Comparison of ENCODE assay signal across 31 cellular contexts in the genomic region with DNA sequence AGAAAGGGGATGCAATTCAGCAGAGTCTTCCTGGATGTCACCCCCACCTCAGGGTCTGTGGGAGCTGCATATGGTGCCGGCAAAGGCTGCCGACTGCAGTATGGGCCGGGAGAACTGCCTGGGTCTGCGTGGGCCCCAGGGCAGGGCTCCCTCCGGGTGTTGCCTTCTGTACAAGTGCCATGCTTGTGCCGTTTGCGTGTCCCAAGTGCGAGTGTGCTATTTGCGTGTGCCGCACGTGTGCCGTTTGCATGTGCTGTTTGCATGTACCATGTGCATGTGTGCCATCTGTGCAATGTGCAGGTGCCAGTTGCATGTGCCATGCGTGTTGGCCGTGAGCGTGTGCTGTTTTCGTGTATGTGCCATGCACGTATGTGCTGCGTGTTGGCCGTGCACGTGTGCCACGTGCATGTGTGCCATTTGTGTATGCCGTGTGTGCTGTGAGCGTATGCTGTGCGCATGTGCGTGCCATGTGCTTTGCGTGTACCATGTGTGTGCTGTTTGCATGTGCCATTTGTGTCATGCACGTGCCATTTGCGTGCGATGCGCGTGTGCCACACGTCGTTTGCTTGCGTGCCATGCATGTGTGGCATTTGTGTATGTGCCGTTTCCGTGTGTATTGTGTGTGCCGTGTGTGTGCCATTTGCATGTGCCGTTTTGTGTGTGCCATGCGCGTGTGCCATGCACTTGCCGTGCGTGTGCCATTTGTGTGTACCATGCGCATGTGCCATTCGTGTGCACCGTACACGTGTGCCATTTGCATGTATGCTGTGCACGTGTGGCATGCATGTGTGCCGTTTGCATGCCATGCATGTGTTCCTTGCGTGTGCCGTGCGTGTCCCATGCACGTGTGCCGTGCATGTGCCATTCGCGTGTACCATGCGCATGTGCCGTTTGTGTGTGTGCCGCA. TPM values are rescaled to one million over a fixed set of nuclear protein-coding genes. Genes with fewer than 3 reads are reported as not detected.
DNase-seq lines count a peak whose midpoint lies in the region; ATAC-seq and TF ChIP-seq lines count a peak whose summit lies in the region.
"Had no signal": no experiment of that assay in that cellular context is flagged by ENCODE, and none has a peak within 500 bp of the region (broad histone marks: within the 10 kb centered on the region; RNA-seq: fewer than 3 reads in every experiment).

No MANE protein-coding gene starts in this region.

- peaks cover 51% of the 10 kb centered on the region for H3K4me1 ChIP-seq in mesenchymal stem cell (ENCODE audit: control insufficient read depth, insufficient read depth, low read depth, low read length)

- H3K4me2 ChIP-seq in mesenchymal stem cell (ENCODE audit: low read length, poor library complexity, severe bottlenecking): no peak overlapping the region

- no peak overlapping the region for H2BK15ac ChIP-seq in mesenchymal stem cell (ENCODE audit: low read depth, poor library complexity, severe bottlenecking)

- no peak overlapping the region for H3K4ac ChIP-seq in mesenchymal stem cell (ENCODE audit: low read depth in 1 of 2, low read length in 2 of 2)

- peaks cover 12 to 74% of the 10 kb centered on the region in 2 experiments for H3K36me3 ChIP-seq in mesenchymal stem cell (ENCODE audit: control insufficient read depth in 1 of 2, insufficient read depth in 2 of 2, low read depth in 1 of 2, low read length in 2 of 2)
- H3K36me3 ChIP-seq: breast epithelium, colonic mucosa had no signal

- peak overlapping the region; percentile 83 for H4K91ac ChIP-seq in mesenchymal stem cell (ENCODE audit: low read length)

- H3K9me3 Mint-ChIP-seq in activated naive CD4-positive, alpha-beta T cell treated with anti-CD3 and anti-CD28 coated beads, Interleukin-2, amount 10 ng/mL, durations not matched to agents 7 days and 5 days: peaks cover 6% of the 10 kb centered on the region
- H3K9me3 Mint-ChIP-seq: effector memory CD8-positive, alpha-beta T cell; mesothelial cell of epicardium; naive thymus-derived CD4-positive, alpha-beta T cell; T-helper 1 cell treated with Interleukin-12 subunit alpha and Interleukin-12 subunit beta and Interleukin-4 antibody, amounts not matched to agents 30 μg/mL and 1 μg/mL, for 36 hours had no signal

- H3K18ac ChIP-seq in mesenchymal stem cell (ENCODE audit: low read depth in 1 of 2, low read length in 2 of 2): no peak overlapping the region

- H3K23ac ChIP-seq in mesenchymal stem cell (ENCODE audit: low read length in 2 of 2): no peak overlapping the region

- peak overlapping the region; percentile 76 for H3K27ac Mint-ChIP-seq in activated naive CD4-positive, alpha-beta T cell treated with anti-CD3 and anti-CD28 coated beads, Interleukin-2, amount 10 ng/mL, durations not matched to agents 7 days and 5 days
- H3K27ac Mint-ChIP-seq: activated CD8-positive, alpha-beta T cell treated with anti-CD3 and anti-CD28 coated beads, Interleukin-2, amount 10 ng/mL, durations not matched to agents 7 days and 5 days; effector memory CD8-positive, alpha-beta T cell; mesothelial cell of epicardium; T-helper 1 cell treated with Interleukin-12 subunit alpha and Interleukin-12 subunit beta and Interleukin-4 antibody, amounts not matched to agents 30 μg/mL and 1 μg/mL, for 36 hours had no signal

- no peak for ATAC-seq in left ventricle myocardium superior
- ATAC-seq: activated CD8-positive, alpha-beta T cell treated with anti-CD3 and anti-CD28 coated beads, Interleukin-2, amount 10 ng/mL, durations not matched to agents 7 days and 5 days; effector memory CD8-positive, alpha-beta T cell; left lobe of liver; naive thymus-derived CD4-positive, alpha-beta T cell had no signal

- H3K4me1 Mint-ChIP-seq in activated naive CD4-positive, alpha-beta T cell treated with anti-CD3 and anti-CD28 coated beads, Interleukin-2, amount 10 ng/mL, durations not matched to agents 7 days and 5 days: peaks cover 12% of the 10 kb centered on the region

- WGBS in mesenchymal stem cell: 96% methylated on average over 58 of the region's 58 CpGs

- no peak overlapping the region for H2AFZ ChIP-seq in mesenchymal stem cell (ENCODE audit: low read depth, low read length)
- H2AFZ ChIP-seq: parathyroid adenoma had no signal

- H3K36me3 Mint-ChIP-seq in activated naive CD4-positive, alpha-beta T cell treated with anti-CD3 and anti-CD28 coated beads, Interleukin-2, amount 10 ng/mL, durations not matched to agents 7 days and 5 days: peaks cover 5% of the 10 kb centered on the region
- H3K36me3 Mint-ChIP-seq: mesothelial cell of epicardium had no signal

- peak overlapping the region in 1 of 2 experiments; percentile 30 for H3K4me3 ChIP-seq in mesenchymal stem cell (ENCODE audit: insufficient read depth in 1 of 2, low read depth in 1 of 2, low read length in 2 of 2)
- H3K4me3 ChIP-seq: breast epithelium, colonic mucosa, esophagus squamous epithelium, right atrium auricular region, thyroid gland had no signal

- peak; percentile 44 for TF ChIP-seq POLR2A in Raji (IDR thresholded peaks at IDR 0.05; ENCODE audit: insufficient read depth, low read depth, low read length)

- DNase-seq in activated naive CD4-positive, alpha-beta T cell treated with anti-CD3 and anti-CD28 coated beads, Interleukin-2, amount 10 ng/mL, durations not matched to agents 7 days and 5 days: no peak
- DNase-seq in activated naive CD4-positive, alpha-beta T cell treated with Interleukin-2 at 50 U/mL for 16 hours: no peak
- DNase-seq in mesenchymal stem cell: no peak
- no peak for DNase-seq in left ventricle myocardium superior
- no peak for DNase-seq in glomerular visceral epithelial cell (ENCODE audit: extremely low spot score)
- DNase-seq in NCI-H128 (lab: John Stamatoyannopoulos, UW; ENCODE audit: unreplicated experiment): no peak
- DNase-seq in NCI-H2107 (lab: John Stamatoyannopoulos, UW): no peak
- DNase-seq: activated CD8-positive, alpha-beta T cell treated with anti-CD3 and anti-CD28 coated beads, Interleukin-2, amount 10 ng/mL, durations not matched to agents 7 days and 5 days; AML-193; amniotic stem cell; colonic mucosa; effector memory CD8-positive, alpha-beta T cell; esophagus squamous epithelium; GDM1; hypothalamus; KG1; naive thymus-derived CD4-positive, alpha-beta T cell; NCI-H1436 treated with DMSO at 0.1 percent for 48 hours; NCI-H510A treated with DMSO at 0.1 percent for 48 hours; NK-92 treated with Interleukin-12 subunit alpha and Interleukin-12 subunit beta, amount 100 ng/mL, for 24 hours; stimulated activated CD4-positive, alpha-beta T cell treated with anti-CD3 and anti-CD28 coated beads, Interleukin-4, amount 100 ng/mL, for 1 hour; stimulated activated naive CD4-positive, alpha-beta T cell treated with Interleukin-2 at 50 U/mL for 16 hours; thyroid gland had no signal

- H2BK120ac ChIP-seq in mesenchymal stem cell (ENCODE audit: low read depth, low read length): no peak overlapping the region

- H3K27ac ChIP-seq in mesenchymal stem cell (ENCODE audit: low read length, poor library complexity, severe bottlenecking): no peak overlapping the region
- H3K27ac ChIP-seq: breast epithelium, colonic mucosa, parathyroid adenoma, right atrium auricular region, thyroid gland had no signal

- no peak overlapping the region for H2BK5ac ChIP-seq in mesenchymal stem cell (ENCODE audit: low read depth, low read length, poor library complexity, severe bottlenecking)

- intact Hi-C loops in left ventricle myocardium superior (cut with micrococcal nuclease): no loop called here

- H3K9ac ChIP-seq in mesenchymal stem cell (ENCODE audit: low read length): no peak overlapping the region
- H3K9ac ChIP-seq: parathyroid adenoma had no signal

- H2AK5ac ChIP-seq in mesenchymal stem cell (ENCODE audit: low read length, severe bottlenecking): no peak overlapping the region

- H2BK12ac ChIP-seq in mesenchymal stem cell (ENCODE audit: low read length in 2 of 2): no peak overlapping the region

- H3K9me3 ChIP-seq in mesenchymal stem cell (ENCODE audit: control insufficient read depth, low read length): no peaks in the 10 kb centered on the region
- H3K9me3 ChIP-seq: breast epithelium, colonic mucosa, esophagus squamous epithelium, Peyer's patch, right atrium auricular region, thyroid gland had no signal

- no peak overlapping the region for H3K4me3 Mint-ChIP-seq in activated naive CD4-positive, alpha-beta T cell treated with anti-CD3 and anti-CD28 coated beads, Interleukin-2, amount 10 ng/mL, durations not matched to agents 7 days and 5 days
- H3K4me3 Mint-ChIP-seq: activated CD8-positive, alpha-beta T cell treated with anti-CD3 and anti-CD28 coated beads, Interleukin-2, amount 10 ng/mL, durations not matched to agents 7 days and 5 days; effector memory CD8-positive, alpha-beta T cell; mesothelial cell of epicardium; T-helper 1 cell treated with Interleukin-12 subunit alpha and Interleukin-12 subunit beta and Interleukin-4 antibody, amounts not matched to agents 30 μg/mL and 1 μg/mL, for 36 hours had no signal

- peak overlapping the region in 1 of 2 experiments; percentile 37 for H3K14ac ChIP-seq in mesenchymal stem cell (ENCODE audit: low read length in 2 of 2)

- H3K27me3 Mint-ChIP-seq in activated naive CD4-positive, alpha-beta T cell treated with anti-CD3 and anti-CD28 coated beads, Interleukin-2, amount 10 ng/mL, durations not matched to agents 7 days and 5 days: peaks cover 3% of the 10 kb centered on the region
- H3K27me3 Mint-ChIP-seq: effector memory CD8-positive, alpha-beta T cell; naive thymus-derived CD4-positive, alpha-beta T cell had no signal

- CTCF ChIA-PET in activated naive CD4-positive, alpha-beta T cell treated with anti-CD3 and anti-CD28 coated beads, Interleukin-2, amount 10 ng/mL, durations not matched to agents 7 days and 5 days (lab: Charles Lee): no interaction called here

- peak overlapping the region; percentile 24 for H4K8ac ChIP-seq in mesenchymal stem cell (ENCODE audit: low read length)

- peaks cover 13% of the 10 kb centered on the region for H3K79me1 ChIP-seq in mesenchymal stem cell (replicated peaks; ENCODE audit: low read length, poor library complexity, severe bottlenecking)

- no peaks in the 10 kb centered on the region for H3K27me3 ChIP-seq in mesenchymal stem cell (ENCODE audit: control insufficient read depth in 1 of 2, insufficient read depth in 1 of 2, low read length in 2 of 2)
- H3K27me3 ChIP-seq: breast epithelium, colonic mucosa, Peyer's patch, right atrium auricular region, thyroid gland had no signal

RNA-seq across cellular contexts. Expression of a gene that starts 1.5 kb away (rescaled TPM):
- polyA plus RNA-seq in mesenchymal stem cell (2013, experiment 1 of 2): 0.04 TPM
- polyA plus RNA-seq in mesenchymal stem cell (2013, experiment 2 of 2): 0.04 TPM
- 0.57 TPM for total RNA-seq in left ventricle myocardium superior

RNA-seq across cellular contexts. Expression of a gene that starts 5.0 kb away (rescaled TPM):
- 17.8 TPM for polyA plus RNA-seq in mesenchymal stem cell (2013, experiment 1 of 2)
- 17.7 TPM for polyA plus RNA-seq in mesenchymal stem cell (2013, experiment 2 of 2)
- total RNA-seq in left ventricle myocardium superior: 112 TPM

RNA-seq across cellular contexts. Expression of a gene that starts 5.1 kb away (rescaled TPM):
- 57.1 TPM for polyA plus RNA-seq in mesenchymal stem cell (2013, experiment 1 of 2)
- polyA plus RNA-seq in mesenchymal stem cell (2013, experiment 2 of 2): 55.5 TPM
- total RNA-seq in left ventricle myocardium superior: 77.2 TPM

RNA-seq across cellular contexts. Expression of a gene that starts 19.7 kb away (rescaled TPM):
- polyA plus RNA-seq in mesenchymal stem cell (2013, experiment 1 of 2): 26.3 TPM
- 26.6 TPM for polyA plus RNA-seq in mesenchymal stem cell (2013, experiment 2 of 2)
- total RNA-seq in left ventricle myocardium superior: 144 TPM

RNA-seq across cellular contexts. Expression of a gene that starts 21.2 kb away (rescaled TPM):
- polyA plus RNA-seq in mesenchymal stem cell (2013, experiment 1 of 2): 17.7 TPM
- 18.3 TPM for polyA plus RNA-seq in mesenchymal stem cell (2013, experiment 2 of 2)
- total RNA-seq in left ventricle myocardium superior: 11.1 TPM
